ENCODE assay signal across 1 cellular context in the genomic region with DNA sequence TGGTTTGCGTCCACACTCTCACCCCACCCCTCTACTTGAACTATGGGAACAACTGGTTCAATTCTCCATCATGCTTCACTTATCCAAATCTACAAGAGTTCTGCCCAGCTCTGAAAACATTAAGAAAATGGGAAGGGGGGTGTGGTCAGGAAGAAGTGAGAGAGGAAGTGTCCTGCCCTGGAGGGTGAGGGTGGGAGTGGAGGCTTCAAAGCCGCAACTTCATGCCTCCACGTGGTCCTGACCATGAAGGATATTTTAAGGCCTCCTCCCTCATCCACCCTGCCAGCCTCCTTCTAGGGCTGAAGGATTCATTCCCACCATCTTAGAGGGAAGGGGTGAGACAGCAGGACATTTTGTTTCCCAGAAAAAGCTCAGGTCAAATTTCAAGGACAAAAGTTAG.
TF ChIP-seq lines count a peak whose summit lies in the region.

No MANE protein-coding gene starts in this region.

TF ChIP-seq in neural cell, 6 proteins besides CTCF, POLR2A, EP300 and RAD21 (continued from another document):
- TF ChIP-seq, protein P1, sequence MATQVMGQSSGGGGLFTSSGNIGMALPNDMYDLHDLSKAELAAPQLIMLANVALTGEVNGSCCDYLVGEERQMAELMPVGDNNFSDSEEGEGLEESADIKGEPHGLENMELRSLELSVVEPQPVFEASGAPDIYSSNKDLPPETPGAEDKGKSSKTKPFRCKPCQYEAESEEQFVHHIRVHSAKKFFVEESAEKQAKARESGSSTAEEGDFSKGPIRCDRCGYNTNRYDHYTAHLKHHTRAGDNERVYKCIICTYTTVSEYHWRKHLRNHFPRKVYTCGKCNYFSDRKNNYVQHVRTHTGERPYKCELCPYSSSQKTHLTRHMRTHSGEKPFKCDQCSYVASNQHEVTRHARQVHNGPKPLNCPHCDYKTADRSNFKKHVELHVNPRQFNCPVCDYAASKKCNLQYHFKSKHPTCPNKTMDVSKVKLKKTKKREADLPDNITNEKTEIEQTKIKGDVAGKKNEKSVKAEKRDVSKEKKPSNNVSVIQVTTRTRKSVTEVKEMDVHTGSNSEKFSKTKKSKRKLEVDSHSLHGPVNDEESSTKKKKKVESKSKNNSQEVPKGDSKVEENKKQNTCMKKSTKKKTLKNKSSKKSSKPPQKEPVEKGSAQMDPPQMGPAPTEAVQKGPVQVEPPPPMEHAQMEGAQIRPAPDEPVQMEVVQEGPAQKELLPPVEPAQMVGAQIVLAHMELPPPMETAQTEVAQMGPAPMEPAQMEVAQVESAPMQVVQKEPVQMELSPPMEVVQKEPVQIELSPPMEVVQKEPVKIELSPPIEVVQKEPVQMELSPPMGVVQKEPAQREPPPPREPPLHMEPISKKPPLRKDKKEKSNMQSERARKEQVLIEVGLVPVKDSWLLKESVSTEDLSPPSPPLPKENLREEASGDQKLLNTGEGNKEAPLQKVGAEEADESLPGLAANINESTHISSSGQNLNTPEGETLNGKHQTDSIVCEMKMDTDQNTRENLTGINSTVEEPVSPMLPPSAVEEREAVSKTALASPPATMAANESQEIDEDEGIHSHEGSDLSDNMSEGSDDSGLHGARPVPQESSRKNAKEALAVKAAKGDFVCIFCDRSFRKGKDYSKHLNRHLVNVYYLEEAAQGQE (IDR thresholded peaks at IDR 0.05; ENCODE audit: borderline replicate concordance): no peak
- no peak for TF ChIP-seq MXI1 (conservative IDR thresholded peaks at IDR 0.05; ENCODE audit: poor library complexity, severe bottlenecking)
